11 cellular contexts compared by ENCODE assay signal in genomic region chr9:129208191-129209091, GRCh38.
DNase-seq lines count a peak whose midpoint lies in the region; ATAC-seq, FAIRE-seq and TF ChIP-seq lines count a peak whose summit lies in the region.
"Had no signal": no experiment of that assay in that cellular context is flagged by ENCODE, and none has a peak within 500 bp of the region (broad histone marks: within the 10 kb centered on the region; RNA-seq: fewer than 3 reads in every experiment).

No MANE protein-coding gene starts in this region.

- ATAC-seq in HG02885 (IDR thresholded peaks at IDR 0.05; ENCODE audit: poor library complexity, unreplicated experiment): no peak

- TF ChIP-seq POLR2A in H54 (IDR thresholded peaks at IDR 0.05; ENCODE audit: low read depth, low read length): no peak

- FAIRE-seq in H54 (lab: Jason Lieb, UNC): no peak

- DNase-seq in DMS153 (lab: John Stamatoyannopoulos, UW) (peak; percentile 37), DMS 273 treated with DMSO at 0.1 percent for 48 hours (lab: John Stamatoyannopoulos, UW) (no peak), H54 (ENCODE audit: insufficient read length, low spot score) (no peak), OCI-M2 (lab: John Stamatoyannopoulos, UW; ENCODE audit: unreplicated experiment) (no peak)
- peak; percentile 17 for DNase-seq in activated CD4-positive, alpha-beta T cell treated with anti-CD3 and anti-CD28 coated beads, Interleukin-2, amount 50 U/mL, for 1 hour
- peak; percentile 43 for DNase-seq in effector CD8-positive, alpha-beta T cell (lab: John Stamatoyannopoulos, UW)
- DNase-seq in stimulated activated CD4-positive, alpha-beta T cell treated with anti-CD3 and anti-CD28 coated beads, Interleukin-15, amount 100 ng/mL, for 48 hours (ENCODE audit: low read depth in 2 of 2): peak; percentile 23 to 55
- DNase-seq: COR-L47; effector CD4-positive, alpha-beta T cell; NCI-H2081 treated with DMSO at 0.1 percent for 48 hours had no signal

Comparison
In these comparisons a context has a peak if more than half of its experiments do, and no peak if none do; other contexts are left out.
1. DNase-seq: peak in DMS153 (single experiment), activated CD4-positive, alpha-beta T cell treated with anti-CD3 and anti-CD28 coated beads, Interleukin-2, amount 50 U/mL, for 1 hour (single experiment), effector CD8-positive, alpha-beta T cell (single experiment) and stimulated activated CD4-positive, alpha-beta T cell treated with anti-CD3 and anti-CD28 coated beads, Interleukin-15, amount 100 ng/mL, for 48 hours (2 of 2); none in DMS 273 treated with DMSO at 0.1 percent for 48 hours (single experiment), H54 (single experiment) and OCI-M2 (single experiment).